ENCODE assay signal across 21 cellular contexts in the genomic region with DNA sequence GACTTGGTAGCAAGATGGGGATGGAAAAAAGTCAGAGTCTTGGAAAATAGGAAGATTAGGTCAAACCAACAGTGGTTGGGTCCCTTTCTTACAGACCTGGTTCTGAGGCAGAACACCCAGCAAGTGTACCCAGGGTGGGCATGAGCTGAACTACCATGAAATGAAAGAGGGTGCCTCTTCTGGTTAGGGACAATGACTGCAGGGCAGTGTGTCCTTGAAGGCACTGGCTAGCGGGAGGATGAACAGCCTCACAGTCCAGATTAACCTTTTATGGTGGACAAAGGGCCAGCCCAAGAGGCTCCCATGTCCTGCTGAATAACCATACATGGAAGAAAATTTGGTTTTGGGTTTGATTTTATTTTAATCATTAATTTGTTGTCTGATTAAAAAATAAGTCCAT.
A peak's percentile ranks its signal among the peaks of the same experiment; 100 is the strongest.
DNase-seq lines count a peak whose midpoint lies in the region; ATAC-seq, FAIRE-seq and TF ChIP-seq lines count a peak whose summit lies in the region.
"Had no signal": no experiment of that assay in that cellular context is flagged by ENCODE, and none has a peak within 500 bp of the region (broad histone marks: within the 10 kb centered on the region; RNA-seq: fewer than 3 reads in every experiment).

No MANE protein-coding gene starts in this region.

- CTCF ChIA-PET in A549 (lab: Yijun Ruan, JAX) (interaction anchor here (1.0 to 2.9 kb wide), 4 partner anchors 9 to 407 kb away, joined by 3 to 8 read pairs (median 5); no protein-coding TSS in a partner anchor), HCT116 (lab: Charles Lee) (interaction anchor here (1.3 to 1.7 kb wide), 2 partner anchors 8 to 15 kb away, joined by 3 to 7 read pairs; no protein-coding TSS in a partner anchor), H1 (lab: Charles Lee; ENCODE audit: partially characterized antibody) (interaction anchor here (0.8 to 2.4 kb wide), 12 partner anchors 8 to 404 kb away, joined by 3 to 11 read pairs (median 6); no protein-coding TSS in a partner anchor)
- CTCF ChIA-PET in naive thymus-derived CD4-positive, alpha-beta T cell (lab: Charles Lee) = no interaction called here

- H2BK5ac ChIP-seq in H1 (ENCODE audit: low read depth, low read length) = no peak overlapping the region

- H4K8ac ChIP-seq in H1 (ENCODE audit: extremely low read depth, insufficient read depth, low read length) = no peak overlapping the region

- TF ChIP-seq EP300 in A549 (IDR thresholded peaks at IDR 0.05) (no peak), H1 (IDR thresholded peaks at IDR 0.05; ENCODE audit: borderline replicate concordance in 1 of 2, low read depth in 2 of 2, low read length in 2 of 2) (no peak)

- H3K36me3 ChIP-seq in HCT116 (ENCODE audit: control insufficient read depth in 1 of 2, insufficient read depth in 2 of 2, low read length in 2 of 2) (no peaks in the 10 kb centered on the region), H1 (ENCODE audit: control insufficient read depth in 2 of 4, insufficient read depth in 4 of 4, low read length in 3 of 4) (peaks cover 2 to 10% (median 10%) of the 10 kb centered on the region in 4 experiments; a peak in 5 of 8 replicates)
- no peaks in the 10 kb centered on the region for H3K36me3 ChIP-seq in naive thymus-derived CD4-positive, alpha-beta T cell (ENCODE audit: control insufficient read depth in 2 of 3, insufficient read depth in 3 of 3, low read length in 3 of 3)
- H3K36me3 ChIP-seq: BE2C had no signal

- H3K4ac ChIP-seq in H1 (replicated peaks; ENCODE audit: insufficient read length, low read depth, low read length) = no peak overlapping the region

- peaks cover 3% of the 10 kb centered on the region for H3K23me2 ChIP-seq in H1 (ENCODE audit: low read depth, low read length)

- H2AFZ ChIP-seq in HCT116 (ENCODE audit: low read depth, low read length, poor library complexity, severe bottlenecking) (no peak overlapping the region), H1 (ENCODE audit: low read length) (no peak overlapping the region)
- H2AFZ ChIP-seq: GM23338 had no signal

- no peak overlapping the region for H2AK5ac ChIP-seq in H1 (ENCODE audit: low read depth, low read length)

- no peak overlapping the region for H3K18ac ChIP-seq in H1 (ENCODE audit: extremely low read depth, low read length)

- H3K27me3 ChIP-seq in HCT116 (ENCODE audit: insufficient read depth, low read length) = no peaks in the 10 kb centered on the region
- H3K27me3 ChIP-seq in H1 (replicated peaks in 1 of 4; ENCODE audit: control insufficient read depth in 3 of 4, extremely low read depth in 1 of 4, insufficient read depth in 3 of 4, low read length in 3 of 4) = peaks cover 0 to 1% (median 0%) of the 10 kb centered on the region in 4 experiments; a peak in 1 of 7 replicates
- no peaks in the 10 kb centered on the region for H3K27me3 ChIP-seq in naive thymus-derived CD4-positive, alpha-beta T cell (ENCODE audit: control insufficient read depth in 2 of 2, insufficient read depth in 2 of 2, low read length in 2 of 2)
- H3K27me3 ChIP-seq: BE2C had no signal

- no peaks in the 10 kb centered on the region for H3K36me3 Mint-ChIP-seq in naive thymus-derived CD4-positive, alpha-beta T cell
- no peaks in the 10 kb centered on the region for H3K36me3 Mint-ChIP-seq in stimulated activated memory B cell treated with anti-CD40 and anti-IgM and Interleukin-4, amounts not matched to agents 10 μg/mL and 1 μg/mL and 100 μg/mL, for 72 hours
- H3K36me3 Mint-ChIP-seq: CD4-positive, CD25-positive, alpha-beta regulatory T cell; CD8-positive, alpha-beta memory T cell had no signal

- no peak overlapping the region for H2BK120ac ChIP-seq in H1 (replicated peaks; ENCODE audit: low read depth, low read length)

- WGBS in A549 (ENCODE audit: missing lambda C conversion rate) = 80% methylated on average over 1 of the region's 1 CpG
- 100% methylated on average over 1 of the region's 1 CpG; no CpG with 5 or more reads in 1 of the 2 experiments for WGBS in H1 (ENCODE audit: extremely low coverage in 1 of 2, insufficient coverage in 1 of 2, insufficient read length in 1 of 2, insufficient replicate concordance in 2 of 2, low coverage in 1 of 2, low lambda C conversion rate in 2 of 2, missing lambda C conversion rate in 1 of 2), 2 experiments

- H4K20me1 ChIP-seq in HCT116 (ENCODE audit: insufficient read depth) = no peaks in the 10 kb centered on the region
- H4K20me1 ChIP-seq in H1 (replicated peaks in 1 of 2; ENCODE audit: control insufficient read depth in 1 of 2, insufficient read depth in 2 of 2, low read length in 2 of 2) = no peaks in the 10 kb centered on the region

- no peaks in the 10 kb centered on the region for H3K79me2 ChIP-seq in HCT116 (ENCODE audit: insufficient read depth, low read length)
- no peaks in the 10 kb centered on the region for H3K79me2 ChIP-seq in H1 (ENCODE audit: control insufficient read depth in 1 of 2, insufficient read depth in 2 of 2, low read length in 2 of 2)

- RAD21 ChIA-PET in HCT116 (lab: Charles Lee; ENCODE audit: low non-redundant PET in 1 of 2, low total read pairs in 2 of 2, uncharacterized antibody in 2 of 2, unreplicated experiment in 2 of 2) = no interaction called here

- POLR2A ChIA-PET in A549 (lab: Yijun Ruan, JAX) = no interaction called here
- POLR2A ChIA-PET in HCT116 (lab: Charles Lee) = no interaction called here
- POLR2A ChIA-PET in H1 (lab: Charles Lee; ENCODE audit: partially characterized antibody) = interaction anchor here (0.9 to 1.0 kb wide), 2 partner anchors 8 to 420 kb away, joined by 3 to 4 read pairs; no protein-coding TSS in a partner anchor
- POLR2A ChIA-PET in naive thymus-derived CD4-positive, alpha-beta T cell (lab: Charles Lee) = no interaction called here

- H3K9ac ChIP-seq in HCT116 (ENCODE audit: low read length) = no peak overlapping the region
- no peak overlapping the region for H3K9ac ChIP-seq in H1 (replicated peaks in 1 of 4; ENCODE audit: extremely low read depth in 1 of 4, low read depth in 3 of 4, low read length in 3 of 4)
- H3K9ac ChIP-seq: KMS-11 had no signal

- intact Hi-C loops in HCT116 (cut with micrococcal nuclease) = no loop called here
- intact Hi-C loops in naive thymus-derived CD4-positive, alpha-beta T cell (cut with micrococcal nuclease) = no loop called here

- H3K4me3 ChIP-seq in A549 = no peak overlapping the region
- H3K4me3 ChIP-seq in HCT116 (replicated peaks in 1 of 2; ENCODE audit: low read depth in 1 of 2, low read length in 2 of 2) = no peak overlapping the region
- no peak overlapping the region for H3K4me3 ChIP-seq in H1 (ENCODE audit: extremely low read depth in 1 of 4, insufficient read depth in 2 of 4, low read depth in 3 of 4, low read length in 4 of 4)
- no peak overlapping the region for H3K4me3 ChIP-seq in naive thymus-derived CD4-positive, alpha-beta T cell (ENCODE audit: low read length)
- H3K4me3 ChIP-seq: GM23338 had no signal

- no peak for TF ChIP-seq CTCF in A549 (IDR thresholded peaks at IDR 0.05)
- TF ChIP-seq CTCF in HCT116 (IDR thresholded peaks at IDR 0.05 in 2 of 3, conservative IDR thresholded peaks at IDR 0.05 in 1 of 3; ENCODE audit: borderline replicate concordance in 1 of 3, insufficient read depth in 1 of 3, low read depth in 2 of 3, low read length in 2 of 3) = 0 out of 6 replicates have a peak, but pooled peaks of 1 of the 3 experiments have one; percentile 10
- TF ChIP-seq CTCF in H1 (IDR thresholded peaks at IDR 0.05; ENCODE audit: control extremely low read depth in 1 of 3, insufficient read depth in 1 of 3, low read depth in 1 of 3, low read length in 3 of 3) = peak in 2 of 3 experiments; percentile 16 to 23; a peak in 2 of 4 replicates

- H4K91ac ChIP-seq in H1 (replicated peaks; ENCODE audit: insufficient read length, low read length) = no peak overlapping the region

- TF ChIP-seq RAD21 in A549 (conservative IDR thresholded peaks at IDR 0.05 in 1 of 2, IDR thresholded peaks at IDR 0.05 in 1 of 2) (no peak), HCT116 (IDR thresholded peaks at IDR 0.05; ENCODE audit: low read depth) (no peak), H1 (IDR thresholded peaks at IDR 0.05 in 1 of 2, conservative IDR thresholded peaks at IDR 0.05 in 1 of 2; ENCODE audit: low read depth in 2 of 2, low read length in 2 of 2) (0 out of 4 replicates have a peak, but pooled peaks of 1 of the 2 experiments have one; percentile 4)

- ATAC-seq in A549 (peak; percentile 44 to 68; a peak in 3 of 6 replicates), HCT116 (peak; percentile 71), GM19351 (IDR thresholded peaks at IDR 0.05; ENCODE audit: unreplicated experiment) (no peak)
- peak; percentile 26 for ATAC-seq in naive thymus-derived CD4-positive, alpha-beta T cell
- ATAC-seq in stimulated activated memory B cell treated with anti-CD40 and anti-IgM and Interleukin-4, amounts not matched to agents 10 μg/mL and 1 μg/mL and 100 μg/mL, for 72 hours = no peak
- ATAC-seq: GM23338 had no signal

- no peak overlapping the region for H4K5ac ChIP-seq in H1 (ENCODE audit: insufficient read length, low read depth, low read length)

- BruUV-seq in HCT116 (replicated peaks; lab: Mats Ljungman, UMichigan) = no TSS peak

- no peak overlapping the region for H3K27ac Mint-ChIP-seq in naive thymus-derived CD4-positive, alpha-beta T cell
- no peak overlapping the region for H3K27ac Mint-ChIP-seq in stimulated activated memory B cell treated with anti-CD40 and anti-IgM and Interleukin-4, amounts not matched to agents 10 μg/mL and 1 μg/mL and 100 μg/mL, for 72 hours
- H3K27ac Mint-ChIP-seq: CD4-positive, CD25-positive, alpha-beta regulatory T cell; CD8-positive, alpha-beta memory T cell; GM23338; HFFc6 had no signal

- no peaks in the 10 kb centered on the region for H3K4me1 Mint-ChIP-seq in naive thymus-derived CD4-positive, alpha-beta T cell
- no peaks in the 10 kb centered on the region for H3K4me1 Mint-ChIP-seq in stimulated activated memory B cell treated with anti-CD40 and anti-IgM and Interleukin-4, amounts not matched to agents 10 μg/mL and 1 μg/mL and 100 μg/mL, for 72 hours
- H3K4me1 Mint-ChIP-seq: CD4-positive, CD25-positive, alpha-beta regulatory T cell; CD8-positive, alpha-beta memory T cell had no signal

- no peak overlapping the region for H2BK12ac ChIP-seq in H1 (ENCODE audit: low read depth, low read length)

- FAIRE-seq in A549 (lab: Jason Lieb, UNC) = no peak
- no peak for FAIRE-seq in H1 (lab: Jason Lieb, UNC)
- FAIRE-seq: D721Med, G401.6, GM12892, GM18507 had no signal

- no peak overlapping the region for H2BK20ac ChIP-seq in H1 (ENCODE audit: low read length)

- H3K27ac ChIP-seq in A549 (no peak overlapping the region), HCT116 (ENCODE audit: low read depth, low read length) (no peak overlapping the region), H1 (ENCODE audit: low read depth, low read length) (no peak overlapping the region)
- no peak overlapping the region for H3K27ac ChIP-seq in naive thymus-derived CD4-positive, alpha-beta T cell (ENCODE audit: low read depth, low read length)
- H3K27ac ChIP-seq: KMS-11 had no signal

- no peak for TF ChIP-seq POLR2A in A549 (IDR thresholded peaks at IDR 0.05; ENCODE audit: low read length)
- TF ChIP-seq POLR2A in HCT116 (IDR thresholded peaks at IDR 0.05; ENCODE audit: borderline replicate concordance, extremely low read depth, insufficient read depth, insufficient read length) = no peak
- no peak for TF ChIP-seq POLR2A in H1 (IDR thresholded peaks at IDR 0.05; ENCODE audit: control extremely low read depth in 1 of 2, low read depth in 2 of 2, low read length in 2 of 2)

- no peak overlapping the region for H3K14ac ChIP-seq in H1 (ENCODE audit: insufficient read length)

- H3K4me3 Mint-ChIP-seq in naive thymus-derived CD4-positive, alpha-beta T cell = no peak overlapping the region
- no peak overlapping the region for H3K4me3 Mint-ChIP-seq in stimulated activated memory B cell treated with anti-CD40 and anti-IgM and Interleukin-4, amounts not matched to agents 10 μg/mL and 1 μg/mL and 100 μg/mL, for 72 hours
- H3K4me3 Mint-ChIP-seq: CD4-positive, CD25-positive, alpha-beta regulatory T cell; CD8-positive, alpha-beta memory T cell; GM23338; HFFc6 had no signal

- H3K79me1 ChIP-seq in H1 (ENCODE audit: low read depth, low read length) = no peaks in the 10 kb centered on the region; the same call in 1 of the 2 replicates

- H3K23ac ChIP-seq in H1 (ENCODE audit: insufficient read length) = no peak overlapping the region

- H3K9me3 Mint-ChIP-seq in naive thymus-derived CD4-positive, alpha-beta T cell = peaks cover 0 to 5% (median 0%) of the 10 kb centered on the region in 11 donors
- H3K9me3 Mint-ChIP-seq in stimulated activated memory B cell treated with anti-CD40 and anti-IgM and Interleukin-4, amounts not matched to agents 10 μg/mL and 1 μg/mL and 100 μg/mL, for 72 hours = no peaks in the 10 kb centered on the region
- H3K9me3 Mint-ChIP-seq: CD4-positive, CD25-positive, alpha-beta regulatory T cell; GM23338; HFFc6 had no signal

- H2BK15ac ChIP-seq in H1 (ENCODE audit: low read length) = no peak overlapping the region

- no peaks in the 10 kb centered on the region for H3K27me3 Mint-ChIP-seq in naive thymus-derived CD4-positive, alpha-beta T cell
- peaks cover 10% of the 10 kb centered on the region for H3K27me3 Mint-ChIP-seq in stimulated activated memory B cell treated with anti-CD40 and anti-IgM and Interleukin-4, amounts not matched to agents 10 μg/mL and 1 μg/mL and 100 μg/mL, for 72 hours
- H3K27me3 Mint-ChIP-seq: CD4-positive, CD25-positive, alpha-beta regulatory T cell; CD8-positive, alpha-beta memory T cell had no signal

- DNase-seq in A549 (ENCODE audit: low read depth in 1 of 2, low spot score in 1 of 2) (no peak), HCT116 (ENCODE audit: low read depth, low spot score) (no peak), H1 (ENCODE audit: low read depth in 1 of 2, low spot score in 2 of 2) (no peak), H4 (ENCODE audit: low spot score) (no peak)
- DNase-seq in naive thymus-derived CD4-positive, alpha-beta T cell = no peak
- DNase-seq: ACHN; BE2C; C1 segment of cervical spinal cord; CD4-positive, CD25-positive, alpha-beta regulatory T cell; CD8-positive, alpha-beta memory T cell; COR-L47; HCEC 1CT; HFFc6 had no signal

- H3K56ac ChIP-seq in H1 (replicated peaks; ENCODE audit: insufficient read length, low read depth, low read length) = no peak overlapping the region

- H3K4me1 ChIP-seq in A549 (no peaks in the 10 kb centered on the region), HCT116 (ENCODE audit: control insufficient read depth in 1 of 2, insufficient read depth in 2 of 2, low read length in 2 of 2) (no peaks in the 10 kb centered on the region), H1 (replicated peaks in 1 of 4; ENCODE audit: control insufficient read depth in 3 of 4, insufficient read depth in 4 of 4, low read length in 3 of 4) (peaks cover 4 to 26% (median 23%) of the 10 kb centered on the region in 4 experiments; a peak in 6 of 7 replicates)
- H3K4me1 ChIP-seq in naive thymus-derived CD4-positive, alpha-beta T cell (ENCODE audit: control insufficient read depth in 2 of 2, insufficient read depth in 2 of 2, low read length in 2 of 2) = no peaks in the 10 kb centered on the region

- no peaks in the 10 kb centered on the region for H3K9me2 ChIP-seq in HCT116 (ENCODE audit: insufficient read depth)

- H3K4me2 ChIP-seq in A549 = no peak overlapping the region
- H3K4me2 ChIP-seq in HCT116 (ENCODE audit: low read length) = no peak overlapping the region
- no peak overlapping the region for H3K4me2 ChIP-seq in H1 (ENCODE audit: insufficient read depth in 1 of 2, low read depth in 2 of 2, low read length in 2 of 2)
- H3K4me2 ChIP-seq: GM23338, KMS-11 had no signal

- H3K9me3 ChIP-seq in A549 = no peaks in the 10 kb centered on the region
- H3K9me3 ChIP-seq in HCT116 (ENCODE audit: control insufficient read depth in 1 of 2, insufficient read depth in 1 of 2, low read depth in 1 of 2, low read length in 2 of 2) = no peaks in the 10 kb centered on the region
- H3K9me3 ChIP-seq in H1 (ENCODE audit: insufficient read depth in 2 of 2, low read depth in 1 of 2, low read length in 1 of 2) = no peaks in the 10 kb centered on the region
- H3K9me3 ChIP-seq in naive thymus-derived CD4-positive, alpha-beta T cell (ENCODE audit: control insufficient read depth in 2 of 3, low read length in 3 of 3) = peaks cover 0 to 4% (median 0%) of the 10 kb centered on the region in 3 experiments
- H3K9me3 ChIP-seq: BE2C had no signal

Comparison
In these comparisons a context has a peak if more than half of its experiments do, and no peak if none do; other contexts are left out.
1. ATAC-seq: peak in A549 (2 of 2), HCT116 (single experiment) and naive thymus-derived CD4-positive, alpha-beta T cell (single experiment); none in GM19351 (single experiment) and stimulated activated memory B cell treated with anti-CD40 and anti-IgM and Interleukin-4, amounts not matched to agents 10 μg/mL and 1 μg/mL and 100 μg/mL, for 72 hours (single experiment).